Comparison of ENCODE assay signal across 7 cellular contexts in genomic region chr7:134865001-134865845, GRCh38.
DNase-seq lines count a peak whose midpoint lies in the region; ATAC-seq, FAIRE-seq and TF ChIP-seq lines count a peak whose summit lies in the region.

No MANE protein-coding gene starts in this region.

- no peaks in the 10 kb centered on the region for H3K9me3 ChIP-seq in effector memory CD4-positive, alpha-beta T cell (ENCODE audit: control insufficient read depth, low read length)
- no peaks in the 10 kb centered on the region for H3K9me3 ChIP-seq in small intestine (ENCODE audit: control insufficient read depth, low read depth)

- ATAC-seq in GM21515 (IDR thresholded peaks at IDR 0.05; ENCODE audit: unreplicated experiment) = peak; percentile 63
- no peak for ATAC-seq in GM21447 (IDR thresholded peaks at IDR 0.05; ENCODE audit: unreplicated experiment)

- H3K36me3 ChIP-seq in effector memory CD4-positive, alpha-beta T cell (ENCODE audit: control insufficient read depth, insufficient read depth, low read length) = no peaks in the 10 kb centered on the region
- H3K36me3 ChIP-seq in small intestine (ENCODE audit: control insufficient read depth in 2 of 2, insufficient read depth in 2 of 2, low read length in 2 of 2) = no peaks in the 10 kb centered on the region

- H3K4me3 ChIP-seq in effector memory CD4-positive, alpha-beta T cell (ENCODE audit: insufficient read depth, low read depth, low read length, poor library complexity, severe bottlenecking) = peak overlapping the region; percentile 26
- no peak overlapping the region for H3K4me3 ChIP-seq in small intestine (ENCODE audit: low read depth in 1 of 2, low read length in 2 of 2)

- no peak overlapping the region for H3K27ac ChIP-seq in effector memory CD4-positive, alpha-beta T cell (ENCODE audit: insufficient read depth, low read length, poor library complexity, severe bottlenecking)
- peak overlapping the region in 1 of 2 donors; percentile 39 for H3K27ac ChIP-seq in small intestine (ENCODE audit: low read depth in 1 of 2, low read length in 1 of 2)

- no peak overlapping the region for H3K4me3 Mint-ChIP-seq in progenitor cell of endocrine pancreas (ENCODE audit: low read depth)

- H3K4me1 Mint-ChIP-seq in progenitor cell of endocrine pancreas (ENCODE audit: low read depth) = peaks cover 60% of the 10 kb centered on the region

- DNase-seq in RPMI7951 (ENCODE audit: low read depth) (peak; percentile 62), progenitor cell of endocrine pancreas (ENCODE audit: low spot score, unreplicated experiment) (no peak), HTR-8/SVneo (ENCODE audit: insufficient read length, low spot score) (no peak), small intestine (no peak)
- no peak for DNase-seq in effector memory CD4-positive, alpha-beta T cell

- peaks cover 8% of the 10 kb centered on the region for H3K36me3 Mint-ChIP-seq in progenitor cell of endocrine pancreas (ENCODE audit: insufficient read depth)

- peak overlapping the region; percentile 65 for H3K27ac Mint-ChIP-seq in progenitor cell of endocrine pancreas

- FAIRE-seq in HTR-8/SVneo (lab: Jason Lieb, UNC) (no peak), small intestine (lab: Jason Lieb, UNC) (no peak)

- TF ChIP-seq CTCF in progenitor cell of endocrine pancreas (IDR thresholded peaks at IDR 0.05; ENCODE audit: unreplicated experiment) = no peak

- H3K4me1 ChIP-seq in effector memory CD4-positive, alpha-beta T cell (ENCODE audit: control insufficient read depth, insufficient read depth, low read length, poor library complexity, severe bottlenecking) = no peaks in the 10 kb centered on the region
- H3K4me1 ChIP-seq in small intestine (ENCODE audit: control insufficient read depth in 2 of 2, insufficient read depth in 1 of 2, low read depth in 1 of 2, low read length in 1 of 2) = no peaks in the 10 kb centered on the region

- no peaks in the 10 kb centered on the region for H3K27me3 Mint-ChIP-seq in progenitor cell of endocrine pancreas

- no peaks in the 10 kb centered on the region for H3K27me3 ChIP-seq in effector memory CD4-positive, alpha-beta T cell (replicated peaks; ENCODE audit: control insufficient read depth, insufficient read depth, low read length, poor library complexity, severe bottlenecking)
- no peaks in the 10 kb centered on the region for H3K27me3 ChIP-seq in small intestine (ENCODE audit: control insufficient read depth in 2 of 2, insufficient read depth in 2 of 2, low read length in 2 of 2)

- WGBS in small intestine, 3 donors = 36 to 47% (median 39%) methylated on average over 9 of the region's 9 CpGs

- no peaks in the 10 kb centered on the region for H3K9me3 Mint-ChIP-seq in progenitor cell of endocrine pancreas (ENCODE audit: low read depth)
